8 cellular contexts compared by ENCODE assay signal in the genomic region with DNA sequence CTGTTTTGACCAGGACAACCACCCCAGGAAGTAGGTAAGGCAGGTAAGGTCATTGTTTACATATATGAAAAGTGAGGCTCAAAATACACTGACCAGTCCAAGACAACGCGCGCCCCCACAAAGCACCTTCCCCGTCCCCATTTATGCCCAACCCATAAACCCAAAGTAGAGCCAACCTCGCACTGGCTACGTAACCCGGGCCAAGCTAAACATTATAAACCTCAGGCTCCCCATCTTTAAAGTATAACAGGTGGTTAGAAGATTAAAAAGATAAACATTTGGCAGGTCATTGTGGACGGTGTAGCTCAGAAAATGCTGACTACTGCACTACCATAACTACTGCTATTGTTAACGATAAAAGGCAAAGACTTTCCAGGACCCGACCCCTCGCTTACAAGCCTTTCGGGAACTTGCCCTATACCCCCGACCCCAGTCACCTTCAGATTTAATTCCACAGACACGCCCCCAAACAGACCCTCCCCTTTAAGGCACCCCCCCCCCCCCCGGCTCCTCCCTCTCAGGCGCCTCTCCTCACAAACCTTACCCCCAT. TPM values are rescaled to one million over a fixed set of nuclear protein-coding genes. Genes with fewer than 3 reads are reported as not detected.
DNase-seq lines count a peak whose midpoint lies in the region; ATAC-seq and TF ChIP-seq lines count a peak whose summit lies in the region.

No MANE protein-coding gene starts in this region.

- peak overlapping the region; percentile 88 for H3K27ac ChIP-seq in CD8-positive, alpha-beta memory T cell (ENCODE audit: low read depth, low read length)
- H3K27ac ChIP-seq in HUES64 (ENCODE audit: low read depth, low read length), result peak overlapping the region; percentile 92; the same call in 1 of the 2 replicates
- H3K27ac ChIP-seq in iPS-18a (ENCODE audit: low read length), result peak overlapping the region; percentile 52
- H3K27ac ChIP-seq in spleen, result peak overlapping the region; percentile 66 to 95 (median 91)

- TF ChIP-seq CTCF in spleen (IDR thresholded peaks at IDR 0.05 in 8 of 11, conservative IDR thresholded peaks at IDR 0.05 in 3 of 11), result no peak

- peak overlapping the region; percentile 83 for H3K9ac ChIP-seq in HUES64 (ENCODE audit: low read depth, low read length)
- peak overlapping the region; percentile 77 for H3K9ac ChIP-seq in iPS-18a (ENCODE audit: low read length)

- no peak for TF ChIP-seq POLR2A in spleen (IDR thresholded peaks at IDR 0.05)

- no peaks in the 10 kb centered on the region for H3K9me3 Mint-ChIP-seq in CD8-positive, alpha-beta memory T cell
- no peaks in the 10 kb centered on the region for H3K9me3 Mint-ChIP-seq in activated naive CD8-positive, alpha-beta T cell treated with anti-CD3 and anti-CD28 coated beads, Interleukin-2, amount 50 U/mL, for 24 hours

- no peaks in the 10 kb centered on the region for H3K27me3 ChIP-seq in CD8-positive, alpha-beta memory T cell (ENCODE audit: insufficient read depth, low read length, poor library complexity, severe bottlenecking)
- no peaks in the 10 kb centered on the region for H3K27me3 ChIP-seq in HUES64 (ENCODE audit: insufficient read depth, low read length)
- no peaks in the 10 kb centered on the region for H3K27me3 ChIP-seq in iPS-18a (ENCODE audit: control insufficient read depth, insufficient read depth, low read length)
- H3K27me3 ChIP-seq in spleen (replicated peaks in 1 of 7), result no peaks in the 10 kb centered on the region

- POLR2A ChIA-PET in CD8-positive, alpha-beta memory T cell (lab: Charles Lee), result interaction anchor here (0.7 to 2.3 kb wide), 2 partner anchors 33 to 39 kb away, joined by 4 to 12 read pairs; a partner anchor contains a TSS

- peaks cover 30 to 49% (median 46%) of the 10 kb centered on the region in 3 donors for H3K4me1 Mint-ChIP-seq in CD8-positive, alpha-beta memory T cell
- peaks cover 42% of the 10 kb centered on the region for H3K4me1 Mint-ChIP-seq in activated naive CD8-positive, alpha-beta T cell treated with anti-CD3 and anti-CD28 coated beads, Interleukin-2, amount 50 U/mL, for 24 hours

- H3K4me3 Mint-ChIP-seq in CD8-positive, alpha-beta memory T cell, result peak overlapping the region; percentile 77 to 92 (median 90)
- H3K4me3 Mint-ChIP-seq in activated naive CD8-positive, alpha-beta T cell treated with anti-CD3 and anti-CD28 coated beads, Interleukin-2, amount 50 U/mL, for 24 hours, result peak overlapping the region; percentile 91

- peak overlapping the region; percentile 67 for H3K4me3 ChIP-seq in CD8-positive, alpha-beta memory T cell (ENCODE audit: low read length)
- peak overlapping the region; percentile 89 for H3K4me3 ChIP-seq in HUES64 (ENCODE audit: low read length)
- peak overlapping the region; percentile 99 for H3K4me3 ChIP-seq in iPS-18a (ENCODE audit: low read length)
- peak overlapping the region; percentile 56 to 86 (median 77) for H3K4me3 ChIP-seq in spleen

- H3K36me3 ChIP-seq in CD8-positive, alpha-beta memory T cell (ENCODE audit: insufficient read depth, low read length), result no peaks in the 10 kb centered on the region
- H3K36me3 ChIP-seq in HUES64 (ENCODE audit: insufficient read depth, low read length) (peaks cover 7% of the 10 kb centered on the region; the same call in 1 of the 2 replicates), iPS-18a (ENCODE audit: control insufficient read depth, low read depth, low read length) (no peaks in the 10 kb centered on the region), spleen (peaks cover 0 to 10% (median 3%) of the 10 kb centered on the region in 6 donors)

- DNase-seq in CD8-positive, alpha-beta memory T cell, result peak in 4 of 5 donors; percentile 15 to 56 (median 42)
- no peak for DNase-seq in activated naive CD8-positive, alpha-beta T cell treated with anti-CD3 and anti-CD28 coated beads, Interleukin-2, amount 50 U/mL, for 24 hours
- DNase-seq in spleen (no peak), epidermal melanocyte (ENCODE audit: insufficient read length, low spot score) (no peak), inferior parietal cortex (ENCODE audit: extremely low spot score) (no peak), HK-2 (ENCODE audit: unreplicated experiment) (no peak)

- intact Hi-C loops in spleen (cut with DNase I; ENCODE audit: low total_unique reads), result no loop called here

- peaks cover 0 to 7% (median 2%) of the 10 kb centered on the region in 3 donors for H3K36me3 Mint-ChIP-seq in CD8-positive, alpha-beta memory T cell
- peaks cover 11% of the 10 kb centered on the region for H3K36me3 Mint-ChIP-seq in activated naive CD8-positive, alpha-beta T cell treated with anti-CD3 and anti-CD28 coated beads, Interleukin-2, amount 50 U/mL, for 24 hours (ENCODE audit: low read depth)

- CTCF ChIA-PET in CD8-positive, alpha-beta memory T cell (lab: Charles Lee), result interaction anchor here (1.1 to 1.2 kb wide), 2 partner anchors 32 to 54 kb away, joined by 3 read pairs; no protein-coding TSS in a partner anchor

- peak overlapping the region; percentile 95 to 99 (median 98) for H3K27ac Mint-ChIP-seq in CD8-positive, alpha-beta memory T cell
- H3K27ac Mint-ChIP-seq in activated naive CD8-positive, alpha-beta T cell treated with anti-CD3 and anti-CD28 coated beads, Interleukin-2, amount 50 U/mL, for 24 hours, result peak overlapping the region; percentile 97

- peaks cover 20% of the 10 kb centered on the region for H3K4me1 ChIP-seq in CD8-positive, alpha-beta memory T cell (ENCODE audit: insufficient read depth, low read length)
- H3K4me1 ChIP-seq in HUES64 (ENCODE audit: insufficient read depth, low read length) (peaks cover 10% of the 10 kb centered on the region; the same call in 1 of the 2 replicates), iPS-18a (ENCODE audit: control insufficient read depth, low read depth, low read length) (peaks cover 9% of the 10 kb centered on the region), spleen (peaks cover 7 to 76% (median 42%) of the 10 kb centered on the region in 6 donors)

- H3K27me3 Mint-ChIP-seq in CD8-positive, alpha-beta memory T cell, result no peaks in the 10 kb centered on the region
- H3K27me3 Mint-ChIP-seq in activated naive CD8-positive, alpha-beta T cell treated with anti-CD3 and anti-CD28 coated beads, Interleukin-2, amount 50 U/mL, for 24 hours, result no peaks in the 10 kb centered on the region

- no peak for ATAC-seq in activated naive CD8-positive, alpha-beta T cell treated with anti-CD3 and anti-CD28 coated beads, Interleukin-2, amount 50 U/mL, for 24 hours

- 2% methylated on average over 15 of the region's 16 CpGs for WGBS in HUES64
- 3 to 6% (median 4%) methylated on average over 16 of the region's 16 CpGs for WGBS in spleen, 5 donors

- no peaks in the 10 kb centered on the region for H3K9me3 ChIP-seq in CD8-positive, alpha-beta memory T cell (ENCODE audit: low read length)
- H3K9me3 ChIP-seq in HUES64 (ENCODE audit: insufficient read depth, low read depth, low read length) (no peaks in the 10 kb centered on the region), iPS-18a (ENCODE audit: control insufficient read depth, low read depth, low read length) (no peaks in the 10 kb centered on the region), spleen (no peaks in the 10 kb centered on the region)

RNA-seq across cellular contexts. Expression of a gene that starts 0.5 kb away (rescaled TPM):
- 100 to 1,000 TPM; 106 to 110 TPM for total RNA-seq in CD8-positive, alpha-beta memory T cell
- 73.5 TPM for polyA plus RNA-seq in CD8-positive, alpha-beta memory T cell
- polyA plus RNA-seq in HUES64 (2013, experiment 1 of 2), result 71.4 TPM
- 75.6 TPM for polyA plus RNA-seq in HUES64 (2013, experiment 2 of 2)
- 100 to 1,000 TPM; 174 to 248 (median 203) TPM for total RNA-seq in spleen
- polyA plus RNA-seq in spleen, result 100 to 1,000 TPM in 2 of 3 donors, 10 to 100 TPM in 1; 75.5 to 164 (median 141) TPM

RNA-seq across cellular contexts. Expression of a gene that starts 0.8 kb away (rescaled TPM):
- total RNA-seq in CD8-positive, alpha-beta memory T cell, result 1 to 10 TPM; 8.2 to 8.9 TPM
- 2.6 TPM for polyA plus RNA-seq in CD8-positive, alpha-beta memory T cell
- polyA plus RNA-seq in HUES64 (2013, experiment 1 of 2), result 5.0 TPM
- 6.4 TPM for polyA plus RNA-seq in HUES64 (2013, experiment 2 of 2)
- total RNA-seq in spleen, result 10 to 100 TPM in 1 of 7 donors, 1 to 10 TPM in 6; 3.3 to 10.0 (median 5.0) TPM
- polyA plus RNA-seq in spleen, result 1 to 10 TPM; 2.0 to 2.4 (median 2.2) TPM

RNA-seq across cellular contexts. Expression of a gene that starts 23.2 kb away (rescaled TPM):
- total RNA-seq in CD8-positive, alpha-beta memory T cell, result 10 to 100 TPM; 77.3 to 79.2 TPM
- polyA plus RNA-seq in CD8-positive, alpha-beta memory T cell, result 82.3 TPM
- 118 TPM for polyA plus RNA-seq in HUES64 (2013, experiment 1 of 2)
- 114 TPM for polyA plus RNA-seq in HUES64 (2013, experiment 2 of 2)
- 100 to 1,000 TPM in 4 of 7 donors, 10 to 100 TPM in 3; 81.5 to 182 (median 119) TPM for total RNA-seq in spleen
- polyA plus RNA-seq in spleen, result 100 to 1,000 TPM in 2 of 3 donors, 10 to 100 TPM in 1; 96.2 to 155 (median 143) TPM

RNA-seq across cellular contexts. Expression of a gene that starts 25.9 kb away (rescaled TPM):
- total RNA-seq in CD8-positive, alpha-beta memory T cell, result not detected
- polyA plus RNA-seq in CD8-positive, alpha-beta memory T cell, result not detected
- polyA plus RNA-seq in HUES64 (2013, experiment 1 of 2), result not detected
- not detected for polyA plus RNA-seq in HUES64 (2013, experiment 2 of 2)
- not detected for total RNA-seq in spleen
- polyA plus RNA-seq in spleen, result not detected

RNA-seq across cellular contexts. Expression of a gene that starts 32.6 kb away (rescaled TPM):
- total RNA-seq in CD8-positive, alpha-beta memory T cell, result 10 to 100 TPM; 63.3 to 66.2 TPM
- 79.0 TPM for polyA plus RNA-seq in CD8-positive, alpha-beta memory T cell
- polyA plus RNA-seq in HUES64 (2013, experiment 1 of 2), result 55.2 TPM
- polyA plus RNA-seq in HUES64 (2013, experiment 2 of 2), result 65.1 TPM
- total RNA-seq in spleen, result 10 to 100 TPM; 16.5 to 33.5 (median 26.3) TPM
- polyA plus RNA-seq in spleen, result 10 to 100 TPM; 49.4 to 65.6 (median 59.7) TPM

Comparison
In these comparisons a context has a peak if more than half of its experiments do, and no peak if none do; other contexts are left out.
1. DNase-seq: peak in CD8-positive, alpha-beta memory T cell (4 of 5); none in activated naive CD8-positive, alpha-beta T cell treated with anti-CD3 and anti-CD28 coated beads, Interleukin-2, amount 50 U/mL, for 24 hours (single experiment), spleen (single experiment), epidermal melanocyte (single experiment), inferior parietal cortex (single experiment) and HK-2 (single experiment).
2. Peak in every context shown above with its lines, with median percentiles within 50 percentile points of each other: H3K27ac ChIP-seq and H3K4me3 ChIP-seq.